In genomic region chr5:10762178-10762775, GRCh38 we compare ENCODE assay signal across 7 cellular contexts. TPM values are rescaled to one million over a fixed set of nuclear protein-coding genes. Genes with fewer than 3 reads are reported as not detected.
DNase-seq lines count a peak whose midpoint lies in the region; ATAC-seq lines count a peak whose summit lies in the region.

No MANE protein-coding gene starts in this region.

- no peaks in the 10 kb centered on the region for H3K9me2 ChIP-seq in Karpas-422 (replicated peaks; ENCODE audit: insufficient read depth, low read length)

- H3K27me3 Mint-ChIP-seq in activated T-helper 2 cell treated with anti-CD3 and anti-CD28 coated beads, Interferon-gamma antibody, Interleukin-2, Interleukin-4, amounts not matched to agents 10 μg/mL and 5 μg/mL and 100 μg/mL, durations not matched to agents 14 hours and 24 hours and 36 hours (ENCODE audit: low read depth) = peaks cover 18% of the 10 kb centered on the region
- H3K27me3 Mint-ChIP-seq in stimulated activated naive CD8-positive, alpha-beta T cell treated with anti-CD3 and anti-CD28 coated beads, Interleukin-15, amount 100 ng/mL, for 72 hours = no peaks in the 10 kb centered on the region

- H3K9me3 ChIP-seq in Karpas-422 (ENCODE audit: low read length) (no peaks in the 10 kb centered on the region), iPS-20b (ENCODE audit: insufficient read depth, low read depth, low read length) (no peaks in the 10 kb centered on the region)

- H3K9me3 Mint-ChIP-seq in activated T-helper 2 cell treated with anti-CD3 and anti-CD28 coated beads, Interferon-gamma antibody, Interleukin-2, Interleukin-4, amounts not matched to agents 10 μg/mL and 5 μg/mL and 100 μg/mL, durations not matched to agents 14 hours and 24 hours and 36 hours = no peaks in the 10 kb centered on the region
- no peaks in the 10 kb centered on the region for H3K9me3 Mint-ChIP-seq in stimulated activated naive CD8-positive, alpha-beta T cell treated with anti-CD3 and anti-CD28 coated beads, Interleukin-15, amount 100 ng/mL, for 72 hours

- H3K27ac Mint-ChIP-seq in activated T-helper 2 cell treated with anti-CD3 and anti-CD28 coated beads, Interferon-gamma antibody, Interleukin-2, Interleukin-4, amounts not matched to agents 10 μg/mL and 5 μg/mL and 100 μg/mL, durations not matched to agents 14 hours and 24 hours and 36 hours = peak overlapping the region; percentile 41
- peak overlapping the region in 1 of 2 donors; percentile 59 for H3K27ac Mint-ChIP-seq in stimulated activated naive CD8-positive, alpha-beta T cell treated with anti-CD3 and anti-CD28 coated beads, Interleukin-15, amount 100 ng/mL, for 72 hours

- peak overlapping the region; percentile 59 for H3K4me3 Mint-ChIP-seq in activated T-helper 2 cell treated with anti-CD3 and anti-CD28 coated beads, Interferon-gamma antibody, Interleukin-2, Interleukin-4, amounts not matched to agents 10 μg/mL and 5 μg/mL and 100 μg/mL, durations not matched to agents 14 hours and 24 hours and 36 hours (ENCODE audit: low read depth)
- peak overlapping the region; percentile 72 to 75 for H3K4me3 Mint-ChIP-seq in stimulated activated naive CD8-positive, alpha-beta T cell treated with anti-CD3 and anti-CD28 coated beads, Interleukin-15, amount 100 ng/mL, for 72 hours

- H2AFZ ChIP-seq in Karpas-422 (ENCODE audit: low read length) = peak overlapping the region; percentile 48; the same call in 1 of the 2 replicates

- peak overlapping the region; percentile 92 for H3K9ac ChIP-seq in Karpas-422 (ENCODE audit: low read length)
- peak overlapping the region; percentile 75; the same call in 1 of the 2 replicates for H3K9ac ChIP-seq in iPS-20b (ENCODE audit: low read depth, low read length)

- peaks cover 51% of the 10 kb centered on the region for H3K4me1 ChIP-seq in Karpas-422 (ENCODE audit: low read length)
- peaks cover 11% of the 10 kb centered on the region for H3K4me1 ChIP-seq in iPS-20b (ENCODE audit: insufficient read depth, low read length)

- peaks cover 34% of the 10 kb centered on the region for H3K79me2 ChIP-seq in Karpas-422 (ENCODE audit: low read length)

- H3K27ac ChIP-seq in Karpas-422 (ENCODE audit: low read length) = peak overlapping the region; percentile 94
- H3K27ac ChIP-seq in iPS-20b (ENCODE audit: low read length) = no peak overlapping the region

- H3K27me3 ChIP-seq in Karpas-422 (ENCODE audit: low read length) = no peaks in the 10 kb centered on the region
- peaks cover 20% of the 10 kb centered on the region for H3K27me3 ChIP-seq in iPS-20b (ENCODE audit: insufficient read depth, low read length)

- intact Hi-C loops in activated T-helper 2 cell treated with anti-CD3 and anti-CD28 coated beads, Interferon-gamma antibody, Interleukin-2, Interleukin-4, amounts not matched to agents 10 μg/mL and 5 μg/mL and 100 μg/mL, durations not matched to agents 14 hours and 24 hours and 36 hours (cut with micrococcal nuclease) = loop anchor here (5.0 kb wide), 1 partner anchor 320 kb away; the partner anchor contains the start of gene ROPN1L

- no peak for ATAC-seq in stimulated activated naive CD8-positive, alpha-beta T cell treated with anti-CD3 and anti-CD28 coated beads, Interleukin-15, amount 100 ng/mL, for 72 hours
- ATAC-seq in GM21367 (IDR thresholded peaks at IDR 0.05; ENCODE audit: unreplicated experiment) (no peak), GM21447 (IDR thresholded peaks at IDR 0.05; ENCODE audit: unreplicated experiment) (no peak)

- DNase-seq in Karpas-422 (no peak), NCI-H526 treated with DMSO at 0.1 percent for 48 hours (lab: John Stamatoyannopoulos, UW) (no peak)
- DNase-seq in activated T-helper 2 cell treated with anti-CD3 and anti-CD28 coated beads, Interferon-gamma antibody, Interleukin-2, Interleukin-4, amounts not matched to agents 10 μg/mL and 5 μg/mL and 100 μg/mL, durations not matched to agents 14 hours and 24 hours and 36 hours (ENCODE audit: low spot score) = no peak
- no peak for DNase-seq in stimulated activated naive CD8-positive, alpha-beta T cell treated with anti-CD3 and anti-CD28 coated beads, Interleukin-15, amount 100 ng/mL, for 72 hours

- H3K36me3 Mint-ChIP-seq in activated T-helper 2 cell treated with anti-CD3 and anti-CD28 coated beads, Interferon-gamma antibody, Interleukin-2, Interleukin-4, amounts not matched to agents 10 μg/mL and 5 μg/mL and 100 μg/mL, durations not matched to agents 14 hours and 24 hours and 36 hours (ENCODE audit: low read depth) = peaks cover 14% of the 10 kb centered on the region

- H3K4me1 Mint-ChIP-seq in activated T-helper 2 cell treated with anti-CD3 and anti-CD28 coated beads, Interferon-gamma antibody, Interleukin-2, Interleukin-4, amounts not matched to agents 10 μg/mL and 5 μg/mL and 100 μg/mL, durations not matched to agents 14 hours and 24 hours and 36 hours (ENCODE audit: low read depth) = peaks cover 20% of the 10 kb centered on the region
- H3K4me1 Mint-ChIP-seq in stimulated activated naive CD8-positive, alpha-beta T cell treated with anti-CD3 and anti-CD28 coated beads, Interleukin-15, amount 100 ng/mL, for 72 hours = peaks cover 52% of the 10 kb centered on the region

- peak overlapping the region; percentile 83 for H3K4me2 ChIP-seq in Karpas-422 (ENCODE audit: low read depth, low read length, poor library complexity, severe bottlenecking)

- H3K36me3 ChIP-seq in Karpas-422 (ENCODE audit: insufficient read depth, low read length) = peaks cover 3% of the 10 kb centered on the region; the same call in 1 of the 2 replicates
- no peaks in the 10 kb centered on the region for H3K36me3 ChIP-seq in iPS-20b (ENCODE audit: insufficient read depth, low read depth, low read length)

- H4K20me1 ChIP-seq in Karpas-422 (ENCODE audit: insufficient read depth, low read depth, low read length) = peaks cover 23% of the 10 kb centered on the region

- H3K4me3 ChIP-seq in Karpas-422 (ENCODE audit: low read length) = peak overlapping the region; percentile 74
- peak overlapping the region; percentile 76 for H3K4me3 ChIP-seq in iPS-20b (ENCODE audit: low read length)

RNA-seq across cellular contexts. Expression of gene DAP, which starts 1.2 kb away (rescaled TPM):
- 33.8 and 42.6 TPM in 2 replicates for total RNA-seq in Karpas-422 (2014; rRNA removed; shearing (Covaris generic); ENCODE audit: low replicate concordance)
- total RNA-seq in activated T-helper 2 cell treated with anti-CD3 and anti-CD28 coated beads, Interferon-gamma antibody, Interleukin-2, Interleukin-4, amounts not matched to agents 10 μg/mL and 5 μg/mL and 100 μg/mL, durations not matched to agents 14 hours and 24 hours and 36 hours = 51.3 and 56.6 TPM in 2 replicates
